ENCODE assay signal across 15 cellular contexts in the genomic region with DNA sequence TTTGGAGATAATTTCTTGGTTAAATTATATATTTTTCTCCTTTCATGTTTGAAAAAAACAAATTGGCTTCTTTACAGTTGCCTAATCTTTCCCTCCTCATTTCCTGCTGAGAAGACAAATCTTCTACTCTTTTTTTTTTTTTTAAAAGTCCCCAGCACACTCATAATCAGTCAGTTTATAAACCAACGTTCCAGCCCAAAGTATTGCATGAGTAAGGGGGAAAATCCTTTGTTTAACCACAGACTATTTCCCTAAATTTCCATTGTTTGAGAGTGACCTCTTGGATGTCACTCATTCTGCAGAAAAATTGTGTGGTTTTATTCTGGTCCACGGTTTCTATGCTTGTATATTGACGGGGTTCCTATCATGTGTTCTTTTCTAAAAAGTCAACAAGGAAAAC. TPM values are rescaled to one million over a fixed set of nuclear protein-coding genes. Genes with fewer than 3 reads are reported as not detected.
"Had no signal": no experiment of that assay in that cellular context is flagged by ENCODE, and none has a peak within 500 bp of the region (broad histone marks: within the 10 kb centered on the region; RNA-seq: fewer than 3 reads in every experiment).

No MANE protein-coding gene starts in this region.

- DNase-seq: cortex of kidney; effector memory CD8-positive, alpha-beta T cell; foreskin keratinocyte; head of caudate nucleus; kidney; left cardiac atrium; left ventricle myocardium inferior; lower lobe of right lung; natural killer cell; right cardiac atrium; stimulated activated CD4-positive, alpha-beta T cell treated with anti-CD3 and anti-CD28 coated beads, Interleukin-4, amount 100 ng/mL, for 24 hours; stimulated activated naive CD8-positive, alpha-beta T cell treated with anti-CD3 and anti-CD28 coated beads, Interleukin-15, amount 100 ng/mL, for 72 hours; substantia nigra; transverse colon had no signal

- ATAC-seq: effector memory CD8-positive, alpha-beta T cell; foreskin keratinocyte; left cardiac atrium; lower lobe of right lung; natural killer cell; right cardiac atrium; stimulated activated memory B cell treated with anti-CD40 and anti-IgM and Interleukin-4, amounts not matched to agents 10 μg/mL and 1 μg/mL and 100 μg/mL, for 72 hours; stimulated activated naive CD8-positive, alpha-beta T cell treated with anti-CD3 and anti-CD28 coated beads, Interleukin-15, amount 100 ng/mL, for 72 hours had no signal

RNA-seq across cellular contexts. Expression of gene TLR4, which starts 55.1 kb away (rescaled TPM):
- total RNA-seq: foreskin keratinocyte had no signal
